Comparison of ENCODE assay signal across 11 cellular contexts in the genomic region with DNA sequence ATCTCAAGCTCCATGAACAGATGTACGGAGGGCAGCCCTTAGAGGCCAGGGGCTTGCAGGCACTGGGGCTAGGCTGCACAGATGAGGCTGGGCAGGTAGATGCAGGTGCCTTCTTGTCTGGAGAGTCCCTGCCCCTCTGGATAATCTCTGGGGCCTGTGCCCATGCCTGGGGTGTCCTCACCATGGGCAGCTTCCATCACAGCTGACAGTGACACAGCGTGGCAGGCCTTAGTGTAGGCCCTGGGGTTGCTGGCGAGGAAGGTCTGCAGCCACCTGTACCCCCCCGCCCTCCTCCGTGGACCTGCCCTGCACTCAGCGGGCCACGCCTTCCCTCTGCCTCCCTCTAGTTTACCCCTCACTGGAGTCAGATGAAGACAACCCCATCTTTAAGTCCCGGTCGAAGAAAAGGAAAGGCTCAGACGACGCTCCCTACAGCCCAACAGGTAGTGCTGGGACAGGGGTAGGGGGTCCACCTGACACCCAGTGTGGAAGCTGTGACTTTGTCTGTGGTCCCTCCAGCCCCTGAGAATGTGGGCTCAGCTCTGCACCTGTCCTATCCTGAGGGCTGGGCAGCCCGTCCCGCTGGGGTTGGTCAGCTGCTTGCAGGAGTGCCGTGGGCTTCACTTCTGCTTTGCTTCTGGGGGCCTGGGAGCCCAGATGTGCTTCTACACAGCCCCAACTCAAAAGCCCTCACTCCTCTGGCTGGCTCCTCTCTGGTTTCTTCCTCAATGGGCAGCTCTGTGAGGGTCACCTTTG.
DNase-seq lines count a peak whose midpoint lies in the region; ATAC-seq and TF ChIP-seq lines count a peak whose summit lies in the region.
"Had no signal": no experiment of that assay in that cellular context is flagged by ENCODE, and none has a peak within 500 bp of the region (broad histone marks: within the 10 kb centered on the region; RNA-seq: fewer than 3 reads in every experiment).

No MANE protein-coding gene starts in this region.

- no peak overlapping the region for H2AFZ ChIP-seq in DND-41 (ENCODE audit: low read depth, low read length)

- intact Hi-C loops in left cardiac atrium (cut with DNase I) (no loop called here), sciatic nerve (cut with DNase I) (no loop called here)

- peaks cover 55% of the 10 kb centered on the region for H3K36me3 ChIP-seq in DND-41 (ENCODE audit: insufficient read depth, low read length)

- no peak overlapping the region for H3K27ac Mint-ChIP-seq in WTC11

- ATAC-seq in DND-41 (ENCODE audit: insufficient read depth, low read depth) (no peak), WTC11 (no peak), left cardiac atrium (no peak), sciatic nerve (no peak)

- TF ChIP-seq CTCF in DND-41 (IDR thresholded peaks at IDR 0.05; ENCODE audit: borderline replicate concordance, extremely low read depth, low read length, poor library complexity, severe bottlenecking) (no peak), WTC11 (IDR thresholded peaks at IDR 0.05) (no peak)

- no peak overlapping the region for H3K27ac ChIP-seq in DND-41 (ENCODE audit: low read length)
- H3K27ac ChIP-seq: BLaER1 treated with 17β-estradiol and CSF1 and Interleukin-3, amounts not matched to agents 10 nM and 100 nM had no signal

- no peak overlapping the region for H3K9ac ChIP-seq in DND-41 (ENCODE audit: low read depth, low read length)
- H3K9ac ChIP-seq: BLaER1 treated with 17β-estradiol and CSF1 and Interleukin-3, amounts not matched to agents 10 nM and 100 nM had no signal

- H3K4me2 ChIP-seq in DND-41 (ENCODE audit: insufficient read depth, low read length) = no peak overlapping the region
- H3K4me2 ChIP-seq: BLaER1 treated with 17β-estradiol and CSF1 and Interleukin-3, amounts not matched to agents 10 nM and 100 nM had no signal

- CTCF ChIA-PET in WTC11 (lab: Charles Lee) = no interaction called here

- peaks cover 19% of the 10 kb centered on the region for H4K20me1 ChIP-seq in DND-41 (ENCODE audit: insufficient read depth, low read length)

- H3K9me3 Mint-ChIP-seq in WTC11 = no peaks in the 10 kb centered on the region

- DNase-seq in DND-41 = peak; percentile 1
- DNase-seq in WTC11 (ENCODE audit: low spot score) = peak; percentile 1
- DNase-seq in left cardiac atrium = peak; percentile 15
- peak; percentile 35 for DNase-seq in sciatic nerve (ENCODE audit: low spot score)
- no peak for DNase-seq in GDM1 (lab: John Stamatoyannopoulos, UW)
- DNase-seq in epidermal melanocyte (ENCODE audit: insufficient read length, low spot score) = no peak
- no peak for DNase-seq in LoVo (ENCODE audit: low spot score)
- DNase-seq: NCI-H1092 treated with DMSO at 0.1 percent for 48 hours; NCI-H226; stimulated activated CD8-positive, alpha-beta memory T cell treated with anti-CD3 and anti-CD28 coated beads, Interleukin-4, amount 100 ng/mL, for 48 hours had no signal

- no peaks in the 10 kb centered on the region for H3K27me3 ChIP-seq in DND-41 (ENCODE audit: insufficient read depth, low read length, poor library complexity)
- H3K27me3 ChIP-seq: BLaER1 treated with 17β-estradiol and CSF1 and Interleukin-3, amounts not matched to agents 10 nM and 100 nM had no signal

- H3K79me2 ChIP-seq in DND-41 (ENCODE audit: insufficient read depth, low read length) = no peaks in the 10 kb centered on the region

- no peak overlapping the region for H3K4me3 Mint-ChIP-seq in WTC11

- POLR2A ChIA-PET in WTC11 (lab: Charles Lee) = no interaction called here

- no peaks in the 10 kb centered on the region for H3K4me1 Mint-ChIP-seq in WTC11

- no peaks in the 10 kb centered on the region for H3K4me1 ChIP-seq in DND-41 (ENCODE audit: insufficient read depth, low read length)
- H3K4me1 ChIP-seq: BLaER1 treated with 17β-estradiol and CSF1 and Interleukin-3, amounts not matched to agents 10 nM and 100 nM had no signal

- no peaks in the 10 kb centered on the region for H3K27me3 Mint-ChIP-seq in WTC11 (ENCODE audit: low read depth)

- H3K4me3 ChIP-seq in DND-41 (ENCODE audit: low read depth in 1 of 2, low read length in 2 of 2) = no peak overlapping the region
- H3K4me3 ChIP-seq: BLaER1 treated with 17β-estradiol and CSF1 and Interleukin-3, amounts not matched to agents 10 nM and 100 nM had no signal

- no peaks in the 10 kb centered on the region for H3K9me3 ChIP-seq in DND-41 (ENCODE audit: insufficient read depth, low read length, severe bottlenecking)
- H3K9me3 ChIP-seq: BLaER1 treated with 17β-estradiol and CSF1 and Interleukin-3, amounts not matched to agents 10 nM and 100 nM had no signal

- no peaks in the 10 kb centered on the region for H3K36me3 Mint-ChIP-seq in WTC11

TF ChIP-seq in WTC11, 78 proteins besides CTCF, POLR2A, EP300 and RAD21:
- TF ChIP-seq ATF1 (CRISPR knock-in tag; IDR thresholded peaks at IDR 0.05) = no peak
- TF ChIP-seq CREM (CRISPR knock-in tag; IDR thresholded peaks at IDR 0.05) = no peak
- no peak for TF ChIP-seq EMX1 (CRISPR knock-in tag; IDR thresholded peaks at IDR 0.05)
- TF ChIP-seq ZNF532 (CRISPR knock-in tag; IDR thresholded peaks at IDR 0.05; ENCODE audit: borderline replicate concordance) = no peak
- TF ChIP-seq CREB1 (CRISPR knock-in tag; IDR thresholded peaks at IDR 0.05) = no peak
- TF ChIP-seq HMGXB4 (CRISPR knock-in tag; IDR thresholded peaks at IDR 0.05) = no peak

Comparison
In these comparisons a context has a peak if more than half of its experiments do, and no peak if none do; other contexts are left out.
1. DNase-seq: peak in DND-41 (single experiment), WTC11 (single experiment), left cardiac atrium (single experiment) and sciatic nerve (single experiment); none in GDM1 (single experiment), epidermal melanocyte (single experiment) and LoVo (single experiment).